ENCODE assay signal across 8 cellular contexts in the genomic region with DNA sequence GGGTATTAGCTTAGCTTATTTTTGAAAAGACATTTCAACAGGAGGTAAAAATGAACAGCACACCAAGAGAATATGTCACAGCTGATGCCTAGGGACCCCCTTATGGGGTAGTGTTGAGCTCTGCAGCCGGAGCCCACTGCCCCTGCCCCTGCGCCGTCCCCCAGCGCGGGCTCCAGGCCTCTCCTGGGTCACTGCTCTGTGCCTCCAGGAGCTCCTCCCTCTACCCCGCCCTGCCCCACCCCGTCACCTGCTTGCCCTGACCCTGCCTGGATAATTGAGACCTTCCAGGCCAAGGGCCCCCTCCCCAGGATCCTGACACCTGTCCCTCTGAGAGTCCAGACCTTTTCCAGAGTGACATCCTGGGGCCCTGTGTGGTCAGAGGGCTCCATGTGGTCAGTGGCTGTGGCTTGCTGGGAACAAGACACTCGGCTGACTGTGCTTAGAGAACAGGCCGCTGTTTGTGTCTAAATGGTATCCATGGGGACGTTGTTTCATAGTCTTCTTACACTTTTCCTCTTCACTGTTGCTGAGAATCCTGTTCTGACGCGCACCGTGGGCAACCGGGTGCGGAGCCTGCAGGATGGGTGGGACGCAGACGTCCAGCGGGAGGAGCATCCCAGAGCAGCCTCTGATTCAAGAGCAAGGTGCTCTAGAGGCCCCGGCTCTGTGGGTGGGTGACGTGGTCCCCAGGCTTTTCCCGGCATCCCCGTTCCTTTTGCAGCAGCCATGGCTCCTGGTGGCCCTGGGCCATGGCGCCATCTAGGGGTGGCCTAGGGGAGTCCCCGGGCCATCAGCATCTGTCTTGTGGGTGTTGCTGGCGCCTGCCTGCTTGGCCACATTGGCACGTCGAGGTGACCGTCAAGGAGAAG. TPM values are rescaled to one million over a fixed set of nuclear protein-coding genes. Genes with fewer than 3 reads are reported as not detected.
DNase-seq lines count a peak whose midpoint lies in the region; ATAC-seq and TF ChIP-seq lines count a peak whose summit lies in the region.

No MANE protein-coding gene starts in this region.

- H3K4me3 ChIP-seq in MM.1S (ENCODE audit: low read length) (no peak overlapping the region), retinal pigment epithelial cell (ENCODE audit: low read length) (no peak overlapping the region)

- H3K36me3 ChIP-seq in MM.1S (replicated peaks; ENCODE audit: insufficient read depth, low read length): no peaks in the 10 kb centered on the region

- no peaks in the 10 kb centered on the region for H3K27me3 ChIP-seq in MM.1S (replicated peaks; ENCODE audit: insufficient read depth, low read length)

- H3K79me2 ChIP-seq in MM.1S (ENCODE audit: low read length): peaks cover 22% of the 10 kb centered on the region

- no peak overlapping the region for H3K4me2 ChIP-seq in MM.1S (ENCODE audit: low read depth, low read length)

- H3K27me3 Mint-ChIP-seq in glutamatergic neuron (ENCODE audit: unreplicated experiment): peaks cover 13% of the 10 kb centered on the region

- H3F3A ChIP-seq in MM.1S (ENCODE audit: insufficient read depth, low read length): no peaks in the 10 kb centered on the region

- peaks cover 17% of the 10 kb centered on the region for H3K36me3 Mint-ChIP-seq in glutamatergic neuron (ENCODE audit: unreplicated experiment)

- no peak overlapping the region for H3K27ac Mint-ChIP-seq in glutamatergic neuron (ENCODE audit: unreplicated experiment)

- no peak for ATAC-seq in GM21447 (IDR thresholded peaks at IDR 0.05; ENCODE audit: unreplicated experiment)
- ATAC-seq in GM18519 (IDR thresholded peaks at IDR 0.05; ENCODE audit: low FRiP score, unreplicated experiment): no peak

- DNase-seq in C1 segment of cervical spinal cord (lab: John Stamatoyannopoulos, UW): peak in 10 of 14 donors; percentile 5 to 92 (median 47)
- DNase-seq in MM.1S: no peak
- DNase-seq in activated effector memory CD4-positive, alpha-beta T cell treated with anti-CD3 and anti-CD28 coated beads, Interleukin-2, amount 50 U/mL, for 16 hours: peak; percentile 83
- no peak for DNase-seq in glutamatergic neuron
- no peak for DNase-seq in retinal pigment epithelial cell (ENCODE audit: low read depth)
- DNase-seq in Kasumi-1 (lab: John Stamatoyannopoulos, UW): no peak

- H4K20me1 ChIP-seq in MM.1S (ENCODE audit: insufficient read depth, low read length): no peaks in the 10 kb centered on the region

- TF ChIP-seq CTCF in MM.1S (IDR thresholded peaks at IDR 0.05; ENCODE audit: low read length): peak; percentile 40
- peak; percentile 52 for TF ChIP-seq CTCF in glutamatergic neuron (IDR thresholded peaks at IDR 0.05; ENCODE audit: partially characterized antibody, unreplicated experiment)
- TF ChIP-seq CTCF in retinal pigment epithelial cell (conservative IDR thresholded peaks at IDR 0.05; ENCODE audit: low read depth, low read length): peak; percentile 81

- no peaks in the 10 kb centered on the region for H3K9me2 ChIP-seq in MM.1S (replicated peaks; ENCODE audit: insufficient read depth, low read length)

- H3K27ac ChIP-seq in MM.1S (ENCODE audit: low read length): no peak overlapping the region

- H3K9me3 ChIP-seq in MM.1S (replicated peaks; ENCODE audit: insufficient read depth, low read length): no peaks in the 10 kb centered on the region

- H3K9ac ChIP-seq in MM.1S (ENCODE audit: low read length): no peak overlapping the region

- no peaks in the 10 kb centered on the region for H3K4me1 ChIP-seq in MM.1S (ENCODE audit: low read length)

- H2AFZ ChIP-seq in MM.1S (ENCODE audit: low read length): no peak overlapping the region

- peaks cover 3% of the 10 kb centered on the region for H3K9me3 Mint-ChIP-seq in glutamatergic neuron (ENCODE audit: unreplicated experiment)

- H3K4me1 Mint-ChIP-seq in glutamatergic neuron (ENCODE audit: low read depth, unreplicated experiment): peaks cover 20% of the 10 kb centered on the region

- H3K4me3 Mint-ChIP-seq in glutamatergic neuron (ENCODE audit: unreplicated experiment): peak overlapping the region; percentile 54

RNA-seq across cellular contexts. Expression of gene WFIKKN1, which starts 20.0 kb away (rescaled TPM):
- 61.9 TPM for total RNA-seq in glutamatergic neuron (ENCODE audit: unreplicated experiment)

RNA-seq across cellular contexts. Expression of gene RAB40C, which starts 20.9 kb away (rescaled TPM):
- 48.3 TPM for total RNA-seq in glutamatergic neuron (ENCODE audit: unreplicated experiment)

RNA-seq across cellular contexts. Expression of gene METTL26, which starts 25.4 kb away (rescaled TPM):
- 63.6 TPM for total RNA-seq in glutamatergic neuron (ENCODE audit: unreplicated experiment)

RNA-seq across cellular contexts. Expression of gene MCRIP2, which starts 30.9 kb away (rescaled TPM):
- 16.6 TPM for total RNA-seq in glutamatergic neuron (ENCODE audit: unreplicated experiment)

RNA-seq across cellular contexts. Expression of gene WDR90, which starts 38.4 kb away (rescaled TPM):
- total RNA-seq in glutamatergic neuron (ENCODE audit: unreplicated experiment): 24.6 TPM

Comparison
In these comparisons a context has a peak if more than half of its experiments do, and no peak if none do; other contexts are left out.
1. DNase-seq: peak in C1 segment of cervical spinal cord (10 of 14) and activated effector memory CD4-positive, alpha-beta T cell treated with anti-CD3 and anti-CD28 coated beads, Interleukin-2, amount 50 U/mL, for 16 hours (single experiment); none in MM.1S (single experiment), glutamatergic neuron (single experiment), retinal pigment epithelial cell (single experiment) and Kasumi-1 (0 of 2).
2. Peak in every context shown above with its lines, with median percentiles within 50 percentile points of each other: CTCF ChIP-seq.